21 cellular contexts compared by ENCODE assay signal in genomic region chr11:32005786-32006406, GRCh38.
DNase-seq lines count a peak whose midpoint lies in the region; ATAC-seq and TF ChIP-seq lines count a peak whose summit lies in the region.
"Had no signal": no experiment of that assay in that cellular context is flagged by ENCODE, and none has a peak within 500 bp of the region (broad histone marks: within the 10 kb centered on the region; RNA-seq: fewer than 3 reads in every experiment).

No MANE protein-coding gene starts in this region.

- H3K4me2 ChIP-seq in GM23248 (ENCODE audit: unreplicated experiment) (no peak overlapping the region), neural progenitor cell (no peak overlapping the region)
- H3K4me2 ChIP-seq: KMS-11, SK-N-SH had no signal

- peaks cover 8% of the 10 kb centered on the region for H3K27me3 Mint-ChIP-seq in neural progenitor cell (ENCODE audit: insufficient read depth, low read depth)
- peaks cover 35% of the 10 kb centered on the region for H3K27me3 Mint-ChIP-seq in activated naive CD4-positive, alpha-beta T cell treated with anti-CD3 and anti-CD28 coated beads, Interleukin-2, amount 10 ng/mL, durations not matched to agents 7 days and 5 days

- H3K4me3 Mint-ChIP-seq in neural progenitor cell: no peak overlapping the region
- no peak overlapping the region for H3K4me3 Mint-ChIP-seq in activated naive CD4-positive, alpha-beta T cell treated with anti-CD3 and anti-CD28 coated beads, Interleukin-2, amount 10 ng/mL, durations not matched to agents 7 days and 5 days
- H3K4me3 Mint-ChIP-seq: activated naive CD8-positive, alpha-beta T cell treated with anti-CD3 and anti-CD28 coated beads, Interleukin-2, amount 50 U/mL, for 24 hours; B cell; central memory CD8-positive, alpha-beta T cell; endodermal cell had no signal

- H3F3A ChIP-seq in GM23248 (ENCODE audit: insufficient read depth) (0 out of 2 replicates have a peak, but pooled peaks cover 3% of the 10 kb centered on the region), neural progenitor cell (ENCODE audit: low read depth) (no peaks in the 10 kb centered on the region)

- H3K4me3 ChIP-seq in GM23248 (no peak overlapping the region), astrocyte of the spinal cord (ENCODE audit: low read depth, low read length) (no peak overlapping the region), neural progenitor cell (no peak overlapping the region)
- H3K4me3 ChIP-seq: pancreas, thoracic aorta had no signal

- H3K27ac ChIP-seq in GM23248: no peak overlapping the region
- H3K27ac ChIP-seq in neural progenitor cell: no peak overlapping the region
- H3K27ac ChIP-seq: KMS-11, pancreas, thoracic aorta had no signal

- 0 out of 2 replicates have a peak, but pooled peaks cover 12% of the 10 kb centered on the region for H3K4me1 ChIP-seq in GM23248 (ENCODE audit: insufficient read depth)
- H3K4me1 ChIP-seq in neural progenitor cell: peaks cover 26% of the 10 kb centered on the region
- H3K4me1 ChIP-seq: pancreas had no signal

- in situ Hi-C loops in GM23248 (cut with MboI) (no loop called here), astrocyte of the spinal cord (cut with HindIII; ENCODE audit: low sequenced_read_pairs) (no loop called here)

- H3K36me3 Mint-ChIP-seq in neural progenitor cell: no peaks in the 10 kb centered on the region
- no peaks in the 10 kb centered on the region for H3K36me3 Mint-ChIP-seq in activated naive CD4-positive, alpha-beta T cell treated with anti-CD3 and anti-CD28 coated beads, Interleukin-2, amount 10 ng/mL, durations not matched to agents 7 days and 5 days

- no peaks in the 10 kb centered on the region for H3K79me2 ChIP-seq in GM23248 (ENCODE audit: insufficient read depth)
- no peaks in the 10 kb centered on the region for H3K79me2 ChIP-seq in neural progenitor cell (ENCODE audit: low read depth)

- peaks cover 17% of the 10 kb centered on the region for H3K4me1 Mint-ChIP-seq in neural progenitor cell
- no peaks in the 10 kb centered on the region for H3K4me1 Mint-ChIP-seq in activated naive CD4-positive, alpha-beta T cell treated with anti-CD3 and anti-CD28 coated beads, Interleukin-2, amount 10 ng/mL, durations not matched to agents 7 days and 5 days
- H3K4me1 Mint-ChIP-seq: activated naive CD8-positive, alpha-beta T cell treated with anti-CD3 and anti-CD28 coated beads, Interleukin-2, amount 50 U/mL, for 24 hours; B cell had no signal

- DNase-seq in GM23248 (peak; percentile 39), NCI-H1694 treated with DMSO at 0.1 percent for 48 hours (lab: John Stamatoyannopoulos, UW) (peak; percentile 80), astrocyte of the spinal cord (ENCODE audit: low read depth, low spot score) (peak; percentile 41), neural progenitor cell (ENCODE audit: low spot score) (no peak), foreskin melanocyte (no peak)
- DNase-seq in activated naive CD4-positive, alpha-beta T cell treated with anti-CD3 and anti-CD28 coated beads, Interleukin-2, amount 10 ng/mL, durations not matched to agents 7 days and 5 days: no peak
- DNase-seq: activated CD4-positive, alpha-beta T cell treated with anti-CD3 and anti-CD28 coated beads, Interleukin-2, amount 50 U/mL, for 48 hours; activated naive CD8-positive, alpha-beta T cell treated with anti-CD3 and anti-CD28 coated beads, Interleukin-2, amount 50 U/mL, for 24 hours; activated T-cell treated with anti-CD3 and anti-CD28 coated beads, Interleukin-2, amount 50 U/mL, for 48 hours; endodermal cell; NCI-H510A; pancreas; SK-N-SH; stimulated activated CD4-positive, alpha-beta T cell treated with anti-CD3 and anti-CD28 coated beads, Interleukin-4, amount 100 ng/mL, for 1 hour; stimulated activated CD8-positive, alpha-beta memory T cell treated with anti-CD3 and anti-CD28 coated beads, Interleukin-4, amount 100 ng/mL, for 48 hours had no signal

- no peak overlapping the region for H3K27ac Mint-ChIP-seq in neural progenitor cell
- no peak overlapping the region for H3K27ac Mint-ChIP-seq in activated naive CD4-positive, alpha-beta T cell treated with anti-CD3 and anti-CD28 coated beads, Interleukin-2, amount 10 ng/mL, durations not matched to agents 7 days and 5 days
- H3K27ac Mint-ChIP-seq: activated naive CD8-positive, alpha-beta T cell treated with anti-CD3 and anti-CD28 coated beads, Interleukin-2, amount 50 U/mL, for 24 hours; B cell; endodermal cell had no signal

- no peaks in the 10 kb centered on the region for H3K36me3 ChIP-seq in GM23248 (ENCODE audit: low read depth)
- H3K36me3 ChIP-seq in neural progenitor cell: no peaks in the 10 kb centered on the region
- H3K36me3 ChIP-seq: pancreas, thoracic aorta had no signal

- no peaks in the 10 kb centered on the region for H3K9me2 ChIP-seq in GM23248 (ENCODE audit: insufficient read depth)
- H3K9me2 ChIP-seq: SK-N-SH had no signal

- ATAC-seq in GM19395 (IDR thresholded peaks at IDR 0.05; ENCODE audit: unreplicated experiment) (no peak), GM21515 (IDR thresholded peaks at IDR 0.05; ENCODE audit: unreplicated experiment) (no peak)
- ATAC-seq: activated naive CD8-positive, alpha-beta T cell treated with anti-CD3 and anti-CD28 coated beads, Interleukin-2, amount 50 U/mL, for 24 hours had no signal

- no peaks in the 10 kb centered on the region for H3K9me3 Mint-ChIP-seq in neural progenitor cell
- H3K9me3 Mint-ChIP-seq in activated naive CD4-positive, alpha-beta T cell treated with anti-CD3 and anti-CD28 coated beads, Interleukin-2, amount 10 ng/mL, durations not matched to agents 7 days and 5 days: no peaks in the 10 kb centered on the region
- H3K9me3 Mint-ChIP-seq: activated naive CD8-positive, alpha-beta T cell treated with anti-CD3 and anti-CD28 coated beads, Interleukin-2, amount 50 U/mL, for 24 hours; central memory CD8-positive, alpha-beta T cell; endodermal cell had no signal

- H4K20me1 ChIP-seq in GM23248 (ENCODE audit: insufficient read depth): no peaks in the 10 kb centered on the region
- H4K20me1 ChIP-seq in neural progenitor cell (ENCODE audit: low read depth): no peaks in the 10 kb centered on the region

- H2AFZ ChIP-seq in GM23248 (no peak overlapping the region), neural progenitor cell (replicated peaks) (peak overlapping the region; percentile 95)

- CTCF ChIA-PET in activated naive CD4-positive, alpha-beta T cell treated with anti-CD3 and anti-CD28 coated beads, Interleukin-2, amount 10 ng/mL, durations not matched to agents 7 days and 5 days (lab: Charles Lee): no interaction called here

- no peak overlapping the region for H3K9ac ChIP-seq in GM23248
- H3K9ac ChIP-seq in neural progenitor cell: no peak overlapping the region
- H3K9ac ChIP-seq: KMS-11, SK-N-SH had no signal

- TF ChIP-seq CTCF in astrocyte of the spinal cord (IDR thresholded peaks at IDR 0.05; ENCODE audit: low read depth, low read length) (no peak), neural progenitor cell (IDR thresholded peaks at IDR 0.05) (no peak)

- WGBS in GM23248 (ENCODE audit: low coverage in 1 of 2, low lambda C conversion rate in 2 of 2, missing lambda C conversion rate in 2 of 2), 2 experiments: 94 to 96% methylated on average over 12 of the region's 12 CpGs

- H3K27me3 ChIP-seq in GM23248 (replicated peaks; ENCODE audit: insufficient read depth) (peaks cover 23% of the 10 kb centered on the region; the same call in 1 of the 2 replicates), neural progenitor cell (no peaks in the 10 kb centered on the region)

- no peaks in the 10 kb centered on the region for H3K9me3 ChIP-seq in GM23248 (ENCODE audit: low read depth)
- H3K9me3 ChIP-seq in neural progenitor cell (ENCODE audit: low read depth): no peaks in the 10 kb centered on the region
- H3K9me3 ChIP-seq: pancreas, SK-N-SH, thoracic aorta had no signal

Comparison
In these comparisons a context has a peak if more than half of its experiments do, and no peak if none do; other contexts are left out.
1. DNase-seq: peak in GM23248 (single experiment), NCI-H1694 treated with DMSO at 0.1 percent for 48 hours (single experiment) and astrocyte of the spinal cord (single experiment); none in neural progenitor cell (single experiment), foreskin melanocyte (single experiment) and activated naive CD4-positive, alpha-beta T cell treated with anti-CD3 and anti-CD28 coated beads, Interleukin-2, amount 10 ng/mL, durations not matched to agents 7 days and 5 days (single experiment).